ENCODE assay signal across 23 cellular contexts in genomic region chr21:40191616-40192015, GRCh38.
"Had no signal": no experiment of that assay in that cellular context is flagged by ENCODE, and none has a peak within 500 bp of the region (broad histone marks: within the 10 kb centered on the region; RNA-seq: fewer than 3 reads in every experiment).

No MANE protein-coding gene starts in this region.

- H3K4me1 ChIP-seq: suprapubic skin, testis, thyroid gland, tibial artery, transverse colon, upper lobe of left lung, upper lobe of right lung, uterus had no signal

- H3K27ac ChIP-seq: stomach, suprapubic skin, testis, thoracic aorta, thyroid gland, tibial artery, tibial nerve, transverse colon, upper lobe of left lung, upper lobe of right lung, uterus, vagina had no signal

- H3K36me3 ChIP-seq: stomach, suprapubic skin, thoracic aorta, thyroid gland, tibial artery, tibial nerve, transverse colon, upper lobe of left lung, upper lobe of right lung, uterus, vagina had no signal

- H3K9me3 ChIP-seq: stomach, suprapubic skin, testis, thoracic aorta, thyroid gland, tibial artery, tibial nerve, transverse colon, upper lobe of left lung, upper lobe of right lung, uterus, vagina had no signal

- DNase-seq: stimulated activated CD4-positive, alpha-beta T cell treated with anti-CD3 and anti-CD28 coated beads, Interleukin-2, amount 100 ng/mL, for 48 hours; stimulated activated CD4-positive, alpha-beta T cell treated with anti-CD3 and anti-CD28 coated beads, Interleukin-4, amount 100 ng/mL, for 1 hour; stimulated activated CD4-positive, alpha-beta T cell treated with anti-CD3 and anti-CD28 coated beads, Interleukin-4, amount 100 ng/mL, for 24 hours; stimulated activated CD4-positive, alpha-beta T cell treated with anti-CD3 and anti-CD28 coated beads, Interleukin-4, amount 100 ng/mL, for 4 hours; stimulated activated CD8-positive, alpha-beta memory T cell treated with anti-CD3 and anti-CD28 coated beads, Interleukin-4, amount 100 ng/mL, for 48 hours; stimulated activated naive B cell treated with anti-CD40 and anti-IgM and Interleukin-4, amounts not matched to agents 10 μg/mL and 1 μg/mL and 100 μg/mL, for 72 hours; stimulated activated naive CD4-positive, alpha-beta T cell; stimulated activated naive CD4-positive, alpha-beta T cell treated with Interleukin-2 at 50 U/mL for 16 hours; stimulated activated naive CD8-positive, alpha-beta T cell treated with anti-CD3 and anti-CD28 coated beads, Interleukin-15, amount 100 ng/mL, for 72 hours; stimulated activated naive CD8-positive, alpha-beta T cell treated with anti-CD3 and anti-CD28 coated beads, Interleukin-15, Interleukin-2, amounts not matched to agents 100 U/mL and 50 U/mL, for 24 hours; stomach; substantia nigra; testis; thyroid gland; tibial artery; transverse colon; upper lobe of left lung; upper lobe of right lung; uterus had no signal

- H3K4me3 ChIP-seq: stomach, suprapubic skin, testis, thoracic aorta, thyroid gland, tibial artery, tibial nerve, transverse colon, upper lobe of left lung, upper lobe of right lung, uterus, vagina had no signal

- H3K27me3 ChIP-seq: suprapubic skin, testis, thyroid gland, tibial nerve, transverse colon, upper lobe of left lung, upper lobe of right lung, uterus, vagina had no signal
